In the genomic region with DNA sequence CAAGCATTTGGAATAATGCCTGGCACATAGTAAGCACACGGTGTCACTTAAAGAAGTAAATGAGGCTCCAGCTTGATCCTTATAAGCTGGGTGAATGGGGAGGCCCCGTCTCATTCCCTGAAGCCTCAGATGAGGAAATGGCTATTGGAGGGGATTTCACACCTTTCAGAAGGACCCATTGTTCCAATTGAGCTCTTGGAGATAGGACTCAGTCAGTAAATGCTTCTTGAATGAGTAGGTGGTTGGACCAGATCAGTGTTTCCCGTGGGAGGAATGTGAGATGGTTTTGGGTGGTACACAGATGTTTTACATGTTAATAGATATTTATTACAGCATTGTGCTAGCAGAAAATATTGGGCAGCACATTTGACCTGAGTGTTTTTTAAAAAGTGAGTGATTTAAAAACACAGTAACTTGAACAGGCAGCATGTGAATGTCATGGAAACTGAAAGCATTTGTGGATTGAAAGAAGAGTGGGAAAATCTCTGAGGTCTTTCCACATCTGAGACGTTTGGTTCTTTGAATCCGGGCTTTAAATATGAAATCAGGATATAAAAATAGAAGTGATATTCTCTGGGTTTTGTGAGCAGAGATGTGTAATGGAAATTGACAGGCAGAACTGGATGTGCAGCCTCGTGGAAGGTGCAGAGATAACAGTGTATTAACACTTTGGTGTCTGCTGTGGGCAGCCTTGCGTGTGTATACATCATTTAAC, we compare ENCODE assay signal across 8 cellular contexts. TPM values are rescaled to one million over a fixed set of nuclear protein-coding genes. Genes with fewer than 3 reads are reported as not detected.
DNase-seq lines count a peak whose midpoint lies in the region; ATAC-seq and TF ChIP-seq lines count a peak whose summit lies in the region.

No MANE protein-coding gene starts in this region.

- intact Hi-C loops in ascending aorta (cut with DNase I) (loop anchor here (5.0 to 10.0 kb wide), 2 partner anchors 171 to 203 kb away; a partner anchor contains a TSS), tibial artery (cut with DNase I; ENCODE audit: low total_unique reads) (loop anchor here (5.0 to 10.0 kb wide), 2 partner anchors 76 to 173 kb away; no protein-coding TSS in a partner anchor)

- H3K9me2 ChIP-seq in GM23338 (ENCODE audit: insufficient read depth), result no peaks in the 10 kb centered on the region

- no peak for TF ChIP-seq CTCF in ascending aorta (IDR thresholded peaks at IDR 0.05)
- no peak for TF ChIP-seq CTCF in tibial artery (IDR thresholded peaks at IDR 0.05)
- TF ChIP-seq CTCF in GM23338 (conservative IDR thresholded peaks at IDR 0.05; ENCODE audit: low read depth in 2 of 2), result no peak

- no peaks in the 10 kb centered on the region for H3K79me2 ChIP-seq in GM23338 (replicated peaks; ENCODE audit: insufficient read depth)

- ATAC-seq in HG02970 (IDR thresholded peaks at IDR 0.05; ENCODE audit: low FRiP score, unreplicated experiment) (no peak), GM23338 (no peak), HG03469 (IDR thresholded peaks at IDR 0.05; ENCODE audit: unreplicated experiment) (no peak)

- peaks cover 60% of the 10 kb centered on the region for H3K4me1 Mint-ChIP-seq in activated CD4-positive, alpha-beta T cell treated with anti-CD3 and anti-CD28 coated beads, Interleukin-2, amount 10 ng/mL, durations not matched to agents 7 days and 5 days
- H3K4me1 Mint-ChIP-seq in GM23338, result peaks cover 11% of the 10 kb centered on the region; the same call in 2 of the 3 replicates

- POLR2A ChIA-PET in activated CD4-positive, alpha-beta T cell treated with anti-CD3 and anti-CD28 coated beads, Interleukin-2, amount 10 ng/mL, durations not matched to agents 7 days and 5 days (lab: Charles Lee), result no interaction called here

- peak; percentile 12 for DNase-seq in activated CD4-positive, alpha-beta T cell treated with anti-CD3 and anti-CD28 coated beads, Interleukin-2, amount 10 ng/mL, durations not matched to agents 7 days and 5 days
- no peak for DNase-seq in activated CD4-positive, alpha-beta T cell treated with anti-CD3 and anti-CD28 coated beads, Interleukin-2, amount 50 U/mL, for 4 hours
- DNase-seq in ascending aorta (ENCODE audit: low spot score in 2 of 2) (no peak), kidney glomerular epithelial cell (lab: John Stamatoyannopoulos, UW) (peak; percentile 10), tibial artery (no peak), GM23338 (ENCODE audit: low spot score) (no peak)

- H3K27me3 ChIP-seq in ascending aorta (no peaks in the 10 kb centered on the region), tibial artery (no peaks in the 10 kb centered on the region), GM23338 (ENCODE audit: insufficient read depth) (no peaks in the 10 kb centered on the region)

- CTCF ChIA-PET in activated CD4-positive, alpha-beta T cell treated with anti-CD3 and anti-CD28 coated beads, Interleukin-2, amount 10 ng/mL, durations not matched to agents 7 days and 5 days (lab: Charles Lee), result interaction anchor here (1.0 to 1.4 kb wide), 4 partner anchors 9 to 145 kb away, joined by 3 to 5 read pairs (median 4); no protein-coding TSS in a partner anchor

- no peaks in the 10 kb centered on the region for H3F3A ChIP-seq in GM23338 (replicated peaks; ENCODE audit: low read depth)

- no peaks in the 10 kb centered on the region for H3K27me3 Mint-ChIP-seq in activated CD4-positive, alpha-beta T cell treated with anti-CD3 and anti-CD28 coated beads, Interleukin-2, amount 10 ng/mL, durations not matched to agents 7 days and 5 days
- H3K27me3 Mint-ChIP-seq in GM23338 (ENCODE audit: insufficient read depth, low read depth, poor library complexity), result peaks cover 11% of the 10 kb centered on the region

- H3K9me3 ChIP-seq in ascending aorta (no peaks in the 10 kb centered on the region), tibial artery (no peaks in the 10 kb centered on the region)

- H3K36me3 ChIP-seq in ascending aorta, result no peaks in the 10 kb centered on the region
- no peaks in the 10 kb centered on the region for H3K36me3 ChIP-seq in tibial artery
- no peaks in the 10 kb centered on the region for H3K36me3 ChIP-seq in GM23338 (ENCODE audit: insufficient read depth)

- peak overlapping the region; percentile 43 for H3K4me3 Mint-ChIP-seq in activated CD4-positive, alpha-beta T cell treated with anti-CD3 and anti-CD28 coated beads, Interleukin-2, amount 10 ng/mL, durations not matched to agents 7 days and 5 days
- no peak overlapping the region for H3K4me3 Mint-ChIP-seq in GM23338

- peaks cover 2% of the 10 kb centered on the region for H3K36me3 Mint-ChIP-seq in activated CD4-positive, alpha-beta T cell treated with anti-CD3 and anti-CD28 coated beads, Interleukin-2, amount 10 ng/mL, durations not matched to agents 7 days and 5 days (ENCODE audit: low read depth)
- no peaks in the 10 kb centered on the region for H3K36me3 Mint-ChIP-seq in GM23338 (ENCODE audit: low read depth)

- H3K4me2 ChIP-seq in GM23338, result no peak overlapping the region

- H4K20me1 ChIP-seq in GM23338 (replicated peaks; ENCODE audit: insufficient read depth), result no peaks in the 10 kb centered on the region

- peak overlapping the region; percentile 61 to 67 for H3K27ac ChIP-seq in ascending aorta
- H3K27ac ChIP-seq in tibial artery, result peak overlapping the region; percentile 59 to 60
- H3K27ac ChIP-seq in GM23338 (ENCODE audit: low read depth), result no peak overlapping the region

- H3K4me3 ChIP-seq in ascending aorta (peak overlapping the region; percentile 33 to 38), tibial artery (peak overlapping the region; percentile 11 to 20), GM23338 (no peak overlapping the region)

- no peaks in the 10 kb centered on the region for H3K9me3 Mint-ChIP-seq in activated CD4-positive, alpha-beta T cell treated with anti-CD3 and anti-CD28 coated beads, Interleukin-2, amount 10 ng/mL, durations not matched to agents 7 days and 5 days
- H3K9me3 Mint-ChIP-seq in GM23338, result no peaks in the 10 kb centered on the region

- peaks cover 0 to 24% of the 10 kb centered on the region in 2 donors for H3K4me1 ChIP-seq in ascending aorta
- peaks cover 0 to 46% (median 10%) of the 10 kb centered on the region in 4 donors for H3K4me1 ChIP-seq in tibial artery
- H3K4me1 ChIP-seq in GM23338 (ENCODE audit: insufficient read depth), result peaks cover 3% of the 10 kb centered on the region; the same call in 1 of the 2 replicates

- H3K27ac Mint-ChIP-seq in activated CD4-positive, alpha-beta T cell treated with anti-CD3 and anti-CD28 coated beads, Interleukin-2, amount 10 ng/mL, durations not matched to agents 7 days and 5 days, result peak overlapping the region; percentile 81
- no peak overlapping the region for H3K27ac Mint-ChIP-seq in GM23338

- H2AFZ ChIP-seq in GM23338, result no peak overlapping the region

TF ChIP-seq in GM23338, 12 proteins besides CTCF, POLR2A, EP300 and RAD21 (continues in another document):
- TF ChIP-seq, protein P1, sequence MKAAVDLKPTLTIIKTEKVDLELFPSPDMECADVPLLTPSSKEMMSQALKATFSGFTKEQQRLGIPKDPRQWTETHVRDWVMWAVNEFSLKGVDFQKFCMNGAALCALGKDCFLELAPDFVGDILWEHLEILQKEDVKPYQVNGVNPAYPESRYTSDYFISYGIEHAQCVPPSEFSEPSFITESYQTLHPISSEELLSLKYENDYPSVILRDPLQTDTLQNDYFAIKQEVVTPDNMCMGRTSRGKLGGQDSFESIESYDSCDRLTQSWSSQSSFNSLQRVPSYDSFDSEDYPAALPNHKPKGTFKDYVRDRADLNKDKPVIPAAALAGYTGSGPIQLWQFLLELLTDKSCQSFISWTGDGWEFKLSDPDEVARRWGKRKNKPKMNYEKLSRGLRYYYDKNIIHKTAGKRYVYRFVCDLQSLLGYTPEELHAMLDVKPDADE (IDR thresholded peaks at IDR 0.05), result no peak
- no peak for TF ChIP-seq JUNB (IDR thresholded peaks at IDR 0.05; ENCODE audit: unreplicated experiment)
- TF ChIP-seq CREB1 (CRISPR knock-in tag; IDR thresholded peaks at IDR 0.05; ENCODE audit: low read depth), result no peak
- no peak for TF ChIP-seq ZNF331 (CRISPR knock-in tag; IDR thresholded peaks at IDR 0.05; ENCODE audit: low read depth)
- no peak for TF ChIP-seq EZH2phosphoT487 (IDR thresholded peaks at IDR 0.05; ENCODE audit: unreplicated experiment)
- TF ChIP-seq ZNF114 (CRISPR knock-in tag; IDR thresholded peaks at IDR 0.05), result no peak
- no peak for TF ChIP-seq POLR2AphosphoS5 (IDR thresholded peaks at IDR 0.05; ENCODE audit: low read depth)
- no peak for TF ChIP-seq EZH2 (IDR thresholded peaks at IDR 0.05; ENCODE audit: low read depth, unreplicated experiment)

RNA-seq across cellular contexts. Expression of a gene that starts 36.4 kb away (rescaled TPM):
- total RNA-seq in activated CD4-positive, alpha-beta T cell treated with anti-CD3 and anti-CD28 coated beads, Interleukin-2, amount 10 ng/mL, durations not matched to agents 7 days and 5 days, result 10 to 100 TPM; 72.4 to 73.2 TPM
- 133 TPM for total RNA-seq in ascending aorta
- 59.0 and 85.5 TPM in 2 replicates for total RNA-seq in GM23338 (2014; rRNA removed; shearing (Covaris generic))
- polyA plus RNA-seq in GM23338 (2016; fragmentation: Nextera tagmentation; extraction: Ambion mirVana), result 40.0 and 40.6 TPM in 2 replicates

RNA-seq across cellular contexts. Expression of a gene that starts 59.9 kb away (rescaled TPM):
- total RNA-seq in activated CD4-positive, alpha-beta T cell treated with anti-CD3 and anti-CD28 coated beads, Interleukin-2, amount 10 ng/mL, durations not matched to agents 7 days and 5 days, result 10 to 100 TPM; 38.1 to 40.0 TPM
- 2.6 TPM for total RNA-seq in ascending aorta
- 43.2 and 56.2 TPM in 2 replicates for total RNA-seq in GM23338 (2014; rRNA removed; shearing (Covaris generic))
- polyA plus RNA-seq in GM23338 (2016; fragmentation: Nextera tagmentation; extraction: Ambion mirVana), result 79.7 and 84.6 TPM in 2 replicates

Comparison
In these comparisons a context has a peak if more than half of its experiments do, and no peak if none do; other contexts are left out.
1. DNase-seq: peak in activated CD4-positive, alpha-beta T cell treated with anti-CD3 and anti-CD28 coated beads, Interleukin-2, amount 10 ng/mL, durations not matched to agents 7 days and 5 days (single experiment) and kidney glomerular epithelial cell (single experiment); none in activated CD4-positive, alpha-beta T cell treated with anti-CD3 and anti-CD28 coated beads, Interleukin-2, amount 50 U/mL, for 4 hours (0 of 2), ascending aorta (0 of 2), tibial artery (0 of 2) and GM23338 (single experiment).
2. RNA of a gene that starts 59.9 kb away (total RNA-seq): 43.2 to 56.2 TPM in GM23338 and 38.1 to 40.0 TPM in activated CD4-positive, alpha-beta T cell treated with anti-CD3 and anti-CD28 coated beads, Interleukin-2, amount 10 ng/mL, durations not matched to agents 7 days and 5 days; 2.6 TPM in ascending aorta (single experiment); every median in the first group is over 10 times any median in the second.